Comparison of ENCODE assay signal across 14 cellular contexts in the genomic region with DNA sequence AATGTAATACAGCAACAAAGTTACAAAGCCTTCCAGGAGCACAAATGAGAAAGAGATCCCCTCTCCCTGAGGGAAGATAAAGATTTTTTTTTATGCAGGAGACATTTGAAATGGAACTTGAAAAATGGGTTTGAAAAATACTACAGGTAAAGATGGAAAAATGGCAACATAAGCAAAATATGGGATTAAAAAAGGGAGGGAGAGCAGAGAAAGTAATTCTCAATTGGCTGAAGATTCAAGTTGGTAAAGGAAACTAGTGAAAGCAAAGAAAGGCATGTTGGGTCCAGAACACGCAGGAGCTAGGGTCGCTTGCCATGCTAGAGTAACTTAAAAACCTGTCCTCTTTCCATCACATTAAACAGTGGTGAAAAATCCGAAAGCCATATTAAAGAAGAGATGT. TPM values are rescaled to one million over a fixed set of nuclear protein-coding genes. Genes with fewer than 3 reads are reported as not detected.
DNase-seq lines count a peak whose midpoint lies in the region; ATAC-seq and TF ChIP-seq lines count a peak whose summit lies in the region.
"Had no signal": no experiment of that assay in that cellular context is flagged by ENCODE, and none has a peak within 500 bp of the region (broad histone marks: within the 10 kb centered on the region; RNA-seq: fewer than 3 reads in every experiment).

No MANE protein-coding gene starts in this region.

- WGBS in smooth muscle cell (ENCODE audit: low lambda C conversion rate): 94% methylated on average over 3 of the region's 3 CpGs

- H3K4me3 ChIP-seq in Panc1 (ENCODE audit: low read depth in 2 of 2, low read length in 2 of 2) (peak overlapping the region; percentile 94 to 99; a peak in 3 of 4 replicates), fibroblast of lung (replicated peaks in 1 of 4; ENCODE audit: control extremely low read depth in 1 of 4, insufficient read depth in 1 of 4, low read depth in 3 of 4, low read length in 4 of 4) (peak overlapping the region in 1 of 4 experiments; percentile 31), smooth muscle cell (no peak overlapping the region)

- H3K79me2 ChIP-seq in fibroblast of lung (ENCODE audit: control insufficient read depth, insufficient read depth, low read length) (peaks cover 22% of the 10 kb centered on the region), smooth muscle cell (ENCODE audit: low read depth) (peaks cover 26% of the 10 kb centered on the region)

- H3K27me3 ChIP-seq in Panc1 (ENCODE audit: control insufficient read depth, insufficient read depth, low read length) (peaks cover 4% of the 10 kb centered on the region), fibroblast of lung (ENCODE audit: control insufficient read depth, insufficient read depth, low read length) (no peaks in the 10 kb centered on the region), smooth muscle cell (ENCODE audit: low read depth) (no peaks in the 10 kb centered on the region)
- H3K27me3 ChIP-seq: foreskin keratinocyte, left lung had no signal

- H3K36me3 Mint-ChIP-seq in activated T-cell treated with anti-CD3 and anti-CD28 coated beads, Interleukin-2, amount 50 U/mL, for 4 hours (ENCODE audit: insufficient read depth): peaks cover 10% of the 10 kb centered on the region

- CTCF ChIA-PET in Panc1 (lab: Charles Lee): no interaction called here

- H3K9me3 ChIP-seq in Panc1 (ENCODE audit: control insufficient read depth, insufficient read depth, low read depth, low read length) (no peaks in the 10 kb centered on the region), fibroblast of lung (ENCODE audit: control insufficient read depth, insufficient read depth, low read depth, low read length) (no peaks in the 10 kb centered on the region), smooth muscle cell (replicated peaks; ENCODE audit: low read depth) (no peaks in the 10 kb centered on the region)
- H3K9me3 ChIP-seq: left lung had no signal

- no peaks in the 10 kb centered on the region for H3K27me3 Mint-ChIP-seq in activated T-cell treated with anti-CD3 and anti-CD28 coated beads, Interleukin-2, amount 50 U/mL, for 4 hours (ENCODE audit: low read depth)

- H3K4me2 ChIP-seq in fibroblast of lung (ENCODE audit: extremely low read depth, insufficient read depth, low read length) (peak overlapping the region; percentile 75), smooth muscle cell (peak overlapping the region; percentile 86)

- no peaks in the 10 kb centered on the region for H3F3A ChIP-seq in smooth muscle cell (ENCODE audit: low read depth)

- intact Hi-C loops in Panc1 (cut with micrococcal nuclease; ENCODE audit: unreplicated experiment): no loop called here

- peaks cover 5% of the 10 kb centered on the region for H3K36me3 ChIP-seq in Panc1 (ENCODE audit: control insufficient read depth, insufficient read depth, low read length)
- no peaks in the 10 kb centered on the region for H3K36me3 ChIP-seq in fibroblast of lung (ENCODE audit: control insufficient read depth, insufficient read depth, low read length)
- no peaks in the 10 kb centered on the region for H3K36me3 ChIP-seq in smooth muscle cell (ENCODE audit: low read depth)

- no peak for DNase-seq in activated T-cell treated with anti-CD3 and anti-CD28 coated beads, Interleukin-2, amount 50 U/mL, for 4 hours
- no peak for DNase-seq in activated T-cell treated with anti-CD3 and anti-CD28 coated beads for 4 hours
- DNase-seq in Panc1 (ENCODE audit: low read depth, low spot score): no peak
- DNase-seq in fibroblast of lung (ENCODE audit: low read depth in 2 of 2): no peak
- DNase-seq in smooth muscle cell (lab: John Stamatoyannopoulos, UW; ENCODE audit: unreplicated experiment): no peak
- no peak for DNase-seq in stimulated activated CD4-positive, alpha-beta T cell treated with anti-CD3 and anti-CD28 coated beads, Interleukin-2, amount 100 ng/mL, for 24 hours
- DNase-seq in DMS79 treated with DMSO at 0.1 percent for 48 hours (lab: John Stamatoyannopoulos, UW): no peak
- DNase-seq: foreskin keratinocyte; left lung; stimulated activated naive CD4-positive, alpha-beta T cell had no signal

- H2AFZ ChIP-seq in fibroblast of lung (ENCODE audit: low read length): no peak overlapping the region
- H2AFZ ChIP-seq in smooth muscle cell (ENCODE audit: low read depth): no peak overlapping the region

- ATAC-seq in activated T-cell treated with anti-CD3 and anti-CD28 coated beads, Interleukin-2, amount 50 U/mL, for 4 hours: no peak
- ATAC-seq in Panc1 (no peak), GM19452 (IDR thresholded peaks at IDR 0.05; ENCODE audit: unreplicated experiment) (no peak)
- ATAC-seq: foreskin keratinocyte, left lung, Right ventricle myocardium inferior had no signal

- no peak overlapping the region for H3K9ac ChIP-seq in fibroblast of lung (ENCODE audit: insufficient read depth, low read length)
- no peak overlapping the region for H3K9ac ChIP-seq in smooth muscle cell (ENCODE audit: low read depth)

- in situ Hi-C loops in Panc1 (cut with HindIII; ENCODE audit: low pct_unique_long_range_greater_than_20kb, low sequenced_read_pairs): no loop called here

- POLR2A ChIA-PET in Panc1 (lab: Charles Lee): no interaction called here

- BruUV-seq in Panc1 (replicated peaks; lab: Mats Ljungman, UMichigan): TSS peak; percentile 77

- peak overlapping the region; percentile 97 for H3K4me3 Mint-ChIP-seq in activated T-cell treated with anti-CD3 and anti-CD28 coated beads, Interleukin-2, amount 50 U/mL, for 4 hours

- no peak for TF ChIP-seq CTCF in Panc1 (IDR thresholded peaks at IDR 0.05)
- no peak for TF ChIP-seq CTCF in fibroblast of lung (conservative IDR thresholded peaks at IDR 0.05 in 1 of 2, IDR thresholded peaks at IDR 0.05 in 1 of 2; ENCODE audit: low read depth in 1 of 2, low read length in 2 of 2)
- TF ChIP-seq CTCF in smooth muscle cell (IDR thresholded peaks at IDR 0.05; ENCODE audit: borderline replicate concordance, insufficient read depth, poor library complexity, severe bottlenecking): no peak

- peaks cover 19% of the 10 kb centered on the region for H3K4me1 Mint-ChIP-seq in activated T-cell treated with anti-CD3 and anti-CD28 coated beads, Interleukin-2, amount 50 U/mL, for 4 hours (ENCODE audit: low read depth)

- H4K20me1 ChIP-seq in fibroblast of lung (ENCODE audit: control insufficient read depth, extremely low read depth, insufficient read depth, low read length): no peaks in the 10 kb centered on the region
- H4K20me1 ChIP-seq in smooth muscle cell (ENCODE audit: low read depth): peaks cover 11% of the 10 kb centered on the region

- H3K9me3 Mint-ChIP-seq in activated T-cell treated with anti-CD3 and anti-CD28 coated beads, Interleukin-2, amount 50 U/mL, for 4 hours: no peaks in the 10 kb centered on the region

- peaks cover 4% of the 10 kb centered on the region for H3K4me1 ChIP-seq in Panc1 (ENCODE audit: control insufficient read depth, insufficient read depth, low read length)
- peaks cover 6% of the 10 kb centered on the region for H3K4me1 ChIP-seq in fibroblast of lung (ENCODE audit: control insufficient read depth, extremely low read depth, insufficient read depth, low read length)
- peaks cover 9% of the 10 kb centered on the region for H3K4me1 ChIP-seq in smooth muscle cell (ENCODE audit: low read depth)

- H3K27ac ChIP-seq in Panc1 (ENCODE audit: low read length): peak overlapping the region; percentile 52; the same call in 1 of the 2 replicates
- H3K27ac ChIP-seq in fibroblast of lung (ENCODE audit: insufficient read depth, low read length): no peak overlapping the region
- H3K27ac ChIP-seq in smooth muscle cell (ENCODE audit: low read depth): no peak overlapping the region
- H3K27ac ChIP-seq: foreskin keratinocyte, left lung had no signal

RNA-seq across cellular contexts. Expression of a gene that starts 1.5 kb away (rescaled TPM):
- 10 to 100 TPM; 19.8 to 20.6 (median 20.1) TPM for total RNA-seq in activated T-cell treated with anti-CD3 and anti-CD28 coated beads, Interleukin-2, amount 50 U/mL, for 4 hours
- total RNA-seq in Panc1 (2021; ENCODE audit: unreplicated experiment): 31.5 TPM
- polyA plus RNA-seq in Panc1 (2012; ENCODE audit: insufficient read length): 15.7 TPM
- total RNA-seq in fibroblast of lung: 13.5 and 15.9 TPM in 2 replicates
- polyA plus RNA-seq in fibroblast of lung: 15.4 and 19.3 TPM in 2 replicates
- polyA plus RNA-seq in fibroblast of lung (2012): 10.3 and 14.8 TPM in 2 replicates
- polyA minus RNA-seq in fibroblast of lung (ENCODE audit: low replicate concordance): 5.4 and 5.7 TPM in 2 replicates
- 20.7 and 23.0 TPM in 2 replicates for total RNA-seq in smooth muscle cell
- 15.4 and 15.6 TPM in 2 replicates for polyA plus RNA-seq in smooth muscle cell

RNA-seq across cellular contexts. Expression of a gene that starts 7.6 kb away (rescaled TPM):
- not detected for total RNA-seq in activated T-cell treated with anti-CD3 and anti-CD28 coated beads, Interleukin-2, amount 50 U/mL, for 4 hours
- total RNA-seq in Panc1 (2021; ENCODE audit: unreplicated experiment) (not detected), fibroblast of lung (not detected in 2 replicates), smooth muscle cell (not detected in 2 replicates)
- polyA plus RNA-seq in Panc1 (2012; ENCODE audit: insufficient read length): not detected
- polyA plus RNA-seq in fibroblast of lung (not detected in 2 replicates), smooth muscle cell (not detected in 2 replicates)
- polyA plus RNA-seq in fibroblast of lung (2012): not detected in 2 replicates
- not detected in 2 replicates for polyA minus RNA-seq in fibroblast of lung (ENCODE audit: low replicate concordance)
- total RNA-seq: activated CD8-positive, alpha-beta memory T cell treated with anti-CD3 and anti-CD28 coated beads for 36 hours; foreskin keratinocyte; HT-29; left lung; Right ventricle myocardium inferior had no signal
- polyA plus RNA-seq: foreskin keratinocyte had no signal
